In genomic region chr7:158432369-158433270, GRCh38 we compare ENCODE assay signal across 10 cellular contexts.
DNase-seq lines count a peak whose midpoint lies in the region; ATAC-seq, FAIRE-seq and TF ChIP-seq lines count a peak whose summit lies in the region.
"Had no signal": no experiment of that assay in that cellular context is flagged by ENCODE, and none has a peak within 500 bp of the region (broad histone marks: within the 10 kb centered on the region; RNA-seq: fewer than 3 reads in every experiment).

No MANE protein-coding gene starts in this region.

- H3K27ac ChIP-seq in hepatocyte (peak overlapping the region; percentile 95), transverse colon (peak overlapping the region; percentile 76 to 85 (median 82)), psoas muscle (no peak overlapping the region)

- in situ Hi-C loops in transverse colon (cut with MboI; ENCODE audit: low pct_ligation_motif_present in 1 of 4, low pct_unique_long_range_greater_than_20kb in 1 of 4, low sequenced_read_pairs in 3 of 4): no loop called here

- H3K9me2 ChIP-seq in hepatocyte (replicated peaks; ENCODE audit: insufficient read depth): no peaks in the 10 kb centered on the region

- peak; percentile 88 for TF ChIP-seq EP300 in transverse colon (IDR thresholded peaks at IDR 0.05; ENCODE audit: low read depth)

- DNase-seq in NCI-H2171 treated with DMSO at 0.1 percent for 48 hours (lab: John Stamatoyannopoulos, UW) (peak; percentile 11), NCI-H2171 (lab: John Stamatoyannopoulos, UW) (no peak), NCI-H774 (lab: John Stamatoyannopoulos, UW) (peak; percentile 92), hepatocyte (ENCODE audit: low spot score) (peak; percentile 93), transverse colon (peak; percentile 82), psoas muscle (no peak), D721Med (ENCODE audit: insufficient read length, low spot score) (no peak)
- DNase-seq in activated CD8-positive, alpha-beta T cell treated with anti-CD3 and anti-CD28 coated beads for 36 hours: no peak
- DNase-seq: activated naive CD4-positive, alpha-beta T cell treated with Interleukin-2 at 50 U/mL for 16 hours; stimulated activated CD4-positive, alpha-beta T cell treated with anti-CD3 and anti-CD28 coated beads, Interleukin-4, amount 100 ng/mL, for 24 hours had no signal

- peaks cover 18% of the 10 kb centered on the region for H3K4me1 ChIP-seq in hepatocyte (ENCODE audit: insufficient read depth)
- peaks cover 9 to 22% (median 18%) of the 10 kb centered on the region in 4 donors for H3K4me1 ChIP-seq in transverse colon
- no peaks in the 10 kb centered on the region for H3K4me1 ChIP-seq in psoas muscle

- peaks cover 15% of the 10 kb centered on the region for H3K27me3 Mint-ChIP-seq in activated CD8-positive, alpha-beta T cell treated with anti-CD3 and anti-CD28 coated beads for 36 hours

- no peak for ATAC-seq in psoas muscle
- no peak for ATAC-seq in activated CD8-positive, alpha-beta T cell treated with anti-CD3 and anti-CD28 coated beads for 36 hours

- no peaks in the 10 kb centered on the region for H3K36me3 Mint-ChIP-seq in activated CD8-positive, alpha-beta T cell treated with anti-CD3 and anti-CD28 coated beads for 36 hours (ENCODE audit: low read depth)

- no peaks in the 10 kb centered on the region for H4K20me1 ChIP-seq in hepatocyte (ENCODE audit: insufficient read depth, poor library complexity, severe bottlenecking)

- TF ChIP-seq POLR2A in transverse colon (IDR thresholded peaks at IDR 0.05): no peak

- H3K4me3 ChIP-seq in hepatocyte (no peak overlapping the region), transverse colon (peak overlapping the region in 1 of 4 donors; percentile 24), psoas muscle (no peak overlapping the region)

- H3K4me1 Mint-ChIP-seq in activated CD8-positive, alpha-beta T cell treated with anti-CD3 and anti-CD28 coated beads for 36 hours (ENCODE audit: low read depth): no peaks in the 10 kb centered on the region

- H3K27me3 ChIP-seq in hepatocyte: no peaks in the 10 kb centered on the region
- no peaks in the 10 kb centered on the region for H3K27me3 ChIP-seq in transverse colon
- H3K27me3 ChIP-seq in psoas muscle (ENCODE audit: insufficient read depth in 3 of 3, low read length in 2 of 3): no peaks in the 10 kb centered on the region

- H3K36me3 ChIP-seq in hepatocyte (replicated peaks; ENCODE audit: insufficient read depth, low read depth) (no peaks in the 10 kb centered on the region), transverse colon (no peaks in the 10 kb centered on the region), psoas muscle (ENCODE audit: insufficient read depth in 1 of 2, low read depth in 1 of 2) (no peaks in the 10 kb centered on the region)

- H3K27ac Mint-ChIP-seq in activated CD8-positive, alpha-beta T cell treated with anti-CD3 and anti-CD28 coated beads for 36 hours: no peak overlapping the region

- no peak overlapping the region for H2AFZ ChIP-seq in hepatocyte

- H3K4me2 ChIP-seq in hepatocyte: peak overlapping the region; percentile 65

- no peak overlapping the region for H3K4me3 Mint-ChIP-seq in activated CD8-positive, alpha-beta T cell treated with anti-CD3 and anti-CD28 coated beads for 36 hours

- no peak for FAIRE-seq in D721Med (lab: Jason Lieb, UNC)

- H3K9me3 ChIP-seq in hepatocyte (ENCODE audit: low read depth): no peaks in the 10 kb centered on the region
- no peaks in the 10 kb centered on the region for H3K9me3 ChIP-seq in transverse colon
- no peaks in the 10 kb centered on the region for H3K9me3 ChIP-seq in psoas muscle

- no peak for TF ChIP-seq CTCF in hepatocyte (IDR thresholded peaks at IDR 0.05; ENCODE audit: poor library complexity)
- no peak for TF ChIP-seq CTCF in transverse colon (IDR thresholded peaks at IDR 0.05)
- no peak for TF ChIP-seq CTCF in psoas muscle (IDR thresholded peaks at IDR 0.05)
- TF ChIP-seq CTCF in D721Med (IDR thresholded peaks at IDR 0.05; ENCODE audit: insufficient read depth, missing control alignments): no peak
- TF ChIP-seq CTCF in activated CD8-positive, alpha-beta T cell treated with anti-CD3 and anti-CD28 coated beads for 36 hours (IDR thresholded peaks at IDR 0.05): no peak

- WGBS in hepatocyte (ENCODE audit: low lambda C conversion rate, missing lambda C conversion rate): 24% methylated on average over 17 of the region's 17 CpGs
- 8 to 19% methylated on average over 5 to 17 of the region's 17 CpGs for WGBS in transverse colon (ENCODE audit: low coverage in 1 of 2), 2 donors
- 26 to 33% (median 30%) methylated on average over 17 of the region's 17 CpGs for WGBS in psoas muscle, 3 donors

- CTCF ChIA-PET in activated CD8-positive, alpha-beta T cell treated with anti-CD3 and anti-CD28 coated beads for 36 hours (lab: Charles Lee): interaction anchor here (1.6 kb wide), 1 partner anchor 13 kb away, joined by 6 read pairs; no protein-coding TSS in a partner anchor

- POLR2A ChIA-PET in activated CD8-positive, alpha-beta T cell treated with anti-CD3 and anti-CD28 coated beads for 36 hours (lab: Charles Lee): no interaction called here

- H3K9me3 Mint-ChIP-seq in activated CD8-positive, alpha-beta T cell treated with anti-CD3 and anti-CD28 coated beads for 36 hours: no peaks in the 10 kb centered on the region

- H3K79me2 ChIP-seq in hepatocyte: no peaks in the 10 kb centered on the region

- intact Hi-C loops in transverse colon (cut with DNase I; ENCODE audit: low total_unique reads): no loop called here
- intact Hi-C loops in psoas muscle (cut with DNase I): no loop called here
- intact Hi-C loops in activated CD8-positive, alpha-beta T cell treated with anti-CD3 and anti-CD28 coated beads for 36 hours (cut with micrococcal nuclease): no loop called here

Comparison
In these comparisons a context has a peak if more than half of its experiments do, and no peak if none do; other contexts are left out.
1. DNase-seq: peak in NCI-H2171 treated with DMSO at 0.1 percent for 48 hours (single experiment), NCI-H774 (single experiment), hepatocyte (single experiment) and transverse colon (single experiment); none in NCI-H2171 (single experiment), psoas muscle (0 of 2), D721Med (single experiment) and activated CD8-positive, alpha-beta T cell treated with anti-CD3 and anti-CD28 coated beads for 36 hours (single experiment).